8 cellular contexts compared by ENCODE assay signal in the genomic region with DNA sequence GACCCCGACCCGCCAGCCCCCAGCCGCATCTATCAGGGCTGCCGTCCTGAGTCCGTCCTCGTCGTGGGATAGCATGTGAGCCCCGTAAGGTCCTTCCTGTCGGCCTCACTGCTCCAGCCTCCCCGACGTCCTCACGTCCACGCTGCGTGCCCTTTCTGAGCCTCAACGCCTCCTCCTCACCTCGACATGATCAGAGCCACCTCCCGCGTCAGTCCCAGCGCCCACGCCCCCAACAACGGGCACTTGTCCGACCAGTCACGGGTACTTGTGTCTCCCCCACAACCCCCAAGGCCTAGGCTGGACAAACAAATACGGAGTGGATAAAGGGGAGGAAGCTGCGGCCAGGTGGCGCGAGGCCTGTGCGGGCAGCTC. TPM values are rescaled to one million over a fixed set of nuclear protein-coding genes. Genes with fewer than 3 reads are reported as not detected.
DNase-seq lines count a peak whose midpoint lies in the region; ATAC-seq and TF ChIP-seq lines count a peak whose summit lies in the region.

No MANE protein-coding gene starts in this region.

- no peaks in the 10 kb centered on the region for H3K36me3 ChIP-seq in mammary epithelial cell (ENCODE audit: insufficient read depth, low read length)
- H3K36me3 ChIP-seq in liver (ENCODE audit: control insufficient read depth in 4 of 4, insufficient read depth in 3 of 4, low read depth in 1 of 4, low read length in 3 of 4), result no peaks in the 10 kb centered on the region

- H3K79me2 ChIP-seq in mammary epithelial cell (ENCODE audit: insufficient read depth, low read length), result no peaks in the 10 kb centered on the region

- TF ChIP-seq POLR2A in GM18526 (IDR thresholded peaks at IDR 0.05; ENCODE audit: extremely low read depth, insufficient read length), result peak; percentile 12

- peak overlapping the region; percentile 97 for H3K27ac Mint-ChIP-seq in stimulated activated effector memory CD8-positive, alpha-beta T cell treated with anti-CD3 and anti-CD28 coated beads, Interleukin-12 subunit alpha, Interleukin-12 subunit beta, amount 100 ng/mL, for 72 hours

- H3K4me3 ChIP-seq in mammary epithelial cell (replicated peaks in 1 of 3; ENCODE audit: insufficient read depth in 1 of 3, low read depth in 2 of 3, low read length in 3 of 3) (peak overlapping the region; percentile 61 to 83 (median 64)), liver (ENCODE audit: low read depth in 1 of 3, low read length in 3 of 3) (peak overlapping the region; percentile 56 to 79 (median 78))

- peak overlapping the region; percentile 95 for H3K4me2 ChIP-seq in mammary epithelial cell (ENCODE audit: insufficient read depth, low read depth, low read length)

- in situ Hi-C loops in mammary epithelial cell (cut with MboI; ENCODE audit: low sequenced_read_pairs in 2 of 2), result no loop called here

- H3K9me3 Mint-ChIP-seq in stimulated activated effector memory CD8-positive, alpha-beta T cell treated with anti-CD3 and anti-CD28 coated beads, Interleukin-12 subunit alpha, Interleukin-12 subunit beta, amount 100 ng/mL, for 72 hours, result no peaks in the 10 kb centered on the region

- H3K9ac ChIP-seq in mammary epithelial cell (ENCODE audit: insufficient read depth, low read length) (peak overlapping the region; percentile 76), liver (ENCODE audit: low read depth in 1 of 2, low read length in 2 of 2) (peak overlapping the region; percentile 66 to 86)

- H3K4me1 Mint-ChIP-seq in stimulated activated effector memory CD8-positive, alpha-beta T cell treated with anti-CD3 and anti-CD28 coated beads, Interleukin-12 subunit alpha, Interleukin-12 subunit beta, amount 100 ng/mL, for 72 hours, result peaks cover 13% of the 10 kb centered on the region

- H3K27ac ChIP-seq in mammary epithelial cell (ENCODE audit: insufficient read depth, low read depth, low read length), result peak overlapping the region; percentile 84
- H3K27ac ChIP-seq in liver (ENCODE audit: low read depth in 1 of 2, low read length in 2 of 2), result peak overlapping the region; percentile 88 to 91

- H3K27me3 ChIP-seq in mammary epithelial cell (ENCODE audit: insufficient read depth, low read length), result no peaks in the 10 kb centered on the region
- H3K27me3 ChIP-seq in liver (ENCODE audit: control insufficient read depth in 4 of 4, insufficient read depth in 4 of 4, low read length in 3 of 4), result no peaks in the 10 kb centered on the region

- H4K20me1 ChIP-seq in mammary epithelial cell (ENCODE audit: insufficient read depth, low read length), result no peaks in the 10 kb centered on the region

- peak overlapping the region; percentile 93 for H3K4me3 Mint-ChIP-seq in stimulated activated effector memory CD8-positive, alpha-beta T cell treated with anti-CD3 and anti-CD28 coated beads, Interleukin-12 subunit alpha, Interleukin-12 subunit beta, amount 100 ng/mL, for 72 hours

- CTCF ChIA-PET in mammary epithelial cell (lab: Charles Lee; ENCODE audit: low non-redundant PET), result no interaction called here

- BruUV-seq in mammary epithelial cell (replicated peaks; lab: Mats Ljungman, UMichigan), result no TSS peak

- dilution Hi-C loops in mammary epithelial cell (cut with HindIII; ENCODE audit: low sequenced_read_pairs), result no loop called here

- peak overlapping the region; percentile 94 for H2AFZ ChIP-seq in mammary epithelial cell (ENCODE audit: low read depth, low read length)

- 2% methylated on average over 12 of the region's 28 CpGs for WGBS in mammary epithelial cell (ENCODE audit: low coverage, missing lambda C conversion rate)
- WGBS in liver, result 7% methylated on average over 28 of the region's 28 CpGs

- ATAC-seq in HG03571 (IDR thresholded peaks at IDR 0.05; ENCODE audit: unreplicated experiment) (peak; percentile 8), SK-N-SH treated with all-trans-retinoic acid at 6 μM for 48 hours (peak; percentile 45)
- peak; percentile 27 for ATAC-seq in stimulated activated effector memory CD8-positive, alpha-beta T cell treated with anti-CD3 and anti-CD28 coated beads, Interleukin-12 subunit alpha, Interleukin-12 subunit beta, amount 100 ng/mL, for 72 hours

- intact Hi-C loops in mammary epithelial cell (cut with micrococcal nuclease), result loop anchor here (1.0 to 2.0 kb wide), 3 partner anchors 19 to 35 kb away; partner anchors contain the start of genes RPS5, ZNF837 and ZSCAN22

- peaks cover 8% of the 10 kb centered on the region for H3K4me1 ChIP-seq in mammary epithelial cell (ENCODE audit: insufficient read depth, low read length)
- peaks cover 3 to 14% (median 7%) of the 10 kb centered on the region in 4 donors for H3K4me1 ChIP-seq in liver (ENCODE audit: control insufficient read depth in 4 of 4, insufficient read depth in 4 of 4, low read length in 3 of 4)

- no peak for TF ChIP-seq RAD21 in liver (IDR thresholded peaks at IDR 0.05)

- TF ChIP-seq CTCF in mammary epithelial cell (conservative IDR thresholded peaks at IDR 0.05 in 1 of 2, IDR thresholded peaks at IDR 0.05 in 1 of 2; ENCODE audit: extremely low read depth in 1 of 2, insufficient read depth in 1 of 2, low read depth in 1 of 2, low read length in 2 of 2) (peak in 1 of 2 donors; percentile 12), liver (IDR thresholded peaks at IDR 0.05; ENCODE audit: low read depth, low read length, missing input control) (no peak)

- DNase-seq in AG08395 (ENCODE audit: low spot score) (peak; percentile 39), mammary epithelial cell (no peak), superior temporal gyrus (ENCODE audit: extremely low spot score) (no peak)
- peak in 1 of 2 donors; percentile 40 for DNase-seq in stimulated activated effector memory CD8-positive, alpha-beta T cell treated with anti-CD3 and anti-CD28 coated beads, Interleukin-12 subunit alpha, Interleukin-12 subunit beta, amount 100 ng/mL, for 72 hours (ENCODE audit: low spot score in 2 of 2)

- H3K9me3 ChIP-seq in mammary epithelial cell (replicated peaks; ENCODE audit: insufficient read depth, low read length) (peaks cover 4% of the 10 kb centered on the region), liver (ENCODE audit: control insufficient read depth in 4 of 4, low read length in 3 of 4) (no peaks in the 10 kb centered on the region)

- peaks cover 13% of the 10 kb centered on the region for H3K36me3 Mint-ChIP-seq in stimulated activated effector memory CD8-positive, alpha-beta T cell treated with anti-CD3 and anti-CD28 coated beads, Interleukin-12 subunit alpha, Interleukin-12 subunit beta, amount 100 ng/mL, for 72 hours

TF ChIP-seq in SK-N-SH treated with all-trans-retinoic acid at 6 μM for 48 hours, 23 proteins besides CTCF, POLR2A, EP300 and RAD21:
- 0 out of 2 replicates have a peak, but pooled peaks have one; percentile 47 for TF ChIP-seq CREB5 (CRISPR knock-in tag; IDR thresholded peaks at IDR 0.05; ENCODE audit: low read depth)
- no peak for TF ChIP-seq SNAI2 (CRISPR knock-in tag; IDR thresholded peaks at IDR 0.05)

TF ChIP-seq in liver, 16 proteins besides CTCF, POLR2A, EP300 and RAD21 (continues in another document):
- TF ChIP-seq RXRA (IDR thresholded peaks at IDR 0.05) (no peak), HNF4A (conservative IDR thresholded peaks at IDR 0.05) (no peak), NR2F2 (IDR thresholded peaks at IDR 0.05) (no peak), MAX (IDR thresholded peaks at IDR 0.05) (no peak), HNF4G (IDR thresholded peaks at IDR 0.05) (no peak), EGR1 (IDR thresholded peaks at IDR 0.05; ENCODE audit: low read depth in 2 of 2) (no peak)
- TF ChIP-seq, protein P1, sequence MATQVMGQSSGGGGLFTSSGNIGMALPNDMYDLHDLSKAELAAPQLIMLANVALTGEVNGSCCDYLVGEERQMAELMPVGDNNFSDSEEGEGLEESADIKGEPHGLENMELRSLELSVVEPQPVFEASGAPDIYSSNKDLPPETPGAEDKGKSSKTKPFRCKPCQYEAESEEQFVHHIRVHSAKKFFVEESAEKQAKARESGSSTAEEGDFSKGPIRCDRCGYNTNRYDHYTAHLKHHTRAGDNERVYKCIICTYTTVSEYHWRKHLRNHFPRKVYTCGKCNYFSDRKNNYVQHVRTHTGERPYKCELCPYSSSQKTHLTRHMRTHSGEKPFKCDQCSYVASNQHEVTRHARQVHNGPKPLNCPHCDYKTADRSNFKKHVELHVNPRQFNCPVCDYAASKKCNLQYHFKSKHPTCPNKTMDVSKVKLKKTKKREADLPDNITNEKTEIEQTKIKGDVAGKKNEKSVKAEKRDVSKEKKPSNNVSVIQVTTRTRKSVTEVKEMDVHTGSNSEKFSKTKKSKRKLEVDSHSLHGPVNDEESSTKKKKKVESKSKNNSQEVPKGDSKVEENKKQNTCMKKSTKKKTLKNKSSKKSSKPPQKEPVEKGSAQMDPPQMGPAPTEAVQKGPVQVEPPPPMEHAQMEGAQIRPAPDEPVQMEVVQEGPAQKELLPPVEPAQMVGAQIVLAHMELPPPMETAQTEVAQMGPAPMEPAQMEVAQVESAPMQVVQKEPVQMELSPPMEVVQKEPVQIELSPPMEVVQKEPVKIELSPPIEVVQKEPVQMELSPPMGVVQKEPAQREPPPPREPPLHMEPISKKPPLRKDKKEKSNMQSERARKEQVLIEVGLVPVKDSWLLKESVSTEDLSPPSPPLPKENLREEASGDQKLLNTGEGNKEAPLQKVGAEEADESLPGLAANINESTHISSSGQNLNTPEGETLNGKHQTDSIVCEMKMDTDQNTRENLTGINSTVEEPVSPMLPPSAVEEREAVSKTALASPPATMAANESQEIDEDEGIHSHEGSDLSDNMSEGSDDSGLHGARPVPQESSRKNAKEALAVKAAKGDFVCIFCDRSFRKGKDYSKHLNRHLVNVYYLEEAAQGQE (IDR thresholded peaks at IDR 0.05), result no peak

RNA-seq across cellular contexts. Expression of gene ZNF497, which starts 0.7 kb away (rescaled TPM):
- 1 to 10 TPM in 1 of 2 donors, under 1 TPM in 1; 0.83 to 1.1 TPM for total RNA-seq in mammary epithelial cell
- polyA plus RNA-seq in mammary epithelial cell, result 0.35 TPM
- not detected for polyA minus RNA-seq in mammary epithelial cell
- total RNA-seq in liver, result 1 to 10 TPM; 1.1 to 4.4 TPM
- 1 to 10 TPM in 1 of 2 donors, under 1 TPM in 1; 0.60 to 1.4 TPM for polyA plus RNA-seq in liver

RNA-seq across cellular contexts. Expression of gene A1BG, which starts 8.6 kb away (rescaled TPM):
- total RNA-seq in mammary epithelial cell (1 to 10 TPM; 2.0 to 9.6 TPM), liver (100 to 1,000 TPM; 521 to 838 TPM)
- polyA plus RNA-seq in mammary epithelial cell (7.5 TPM), liver (1,000 to 10,000 TPM; 1,221 to 2,157 TPM)
- not detected for polyA minus RNA-seq in mammary epithelial cell

RNA-seq across cellular contexts. Expression of gene ZNF837, which starts 18.9 kb away (rescaled TPM):
- total RNA-seq in mammary epithelial cell (1 to 10 TPM; 2.6 to 4.2 TPM), liver (1 to 10 TPM; 2.1 to 3.6 TPM)
- polyA plus RNA-seq in mammary epithelial cell (0.66 TPM), liver (1 to 10 TPM in 1 of 2 donors, under 1 TPM in 1; 0.54 to 2.6 TPM)
- not detected for polyA minus RNA-seq in mammary epithelial cell

RNA-seq across cellular contexts. Expression of gene RPS5, which starts 25.2 kb away (rescaled TPM):
- total RNA-seq in mammary epithelial cell (1,000 to 10,000 TPM in 1 of 2 donors, 100 to 1,000 TPM in 1; 916 to 1,060 TPM), liver (1,000 to 10,000 TPM in 1 of 2 donors, 100 to 1,000 TPM in 1; 657 to 1,403 TPM)
- polyA plus RNA-seq in mammary epithelial cell (2,328 TPM), liver (100 to 1,000 TPM; 229 to 600 TPM)
- 1,005 TPM for polyA minus RNA-seq in mammary epithelial cell

RNA-seq across cellular contexts. Expression of gene RNF225, which starts 33.6 kb away (rescaled TPM):
- total RNA-seq in mammary epithelial cell, result under 1 TPM; 0.42 to 0.50 TPM
- polyA plus RNA-seq in mammary epithelial cell, result not detected
- not detected for polyA minus RNA-seq in mammary epithelial cell
- total RNA-seq in liver, result not detected
- not detected for polyA plus RNA-seq in liver

Comparison
In these comparisons a context has a peak if more than half of its experiments do, and no peak if none do; other contexts are left out.
1. RNA of gene A1BG, which starts 8.6 kb away (total RNA-seq): 521 to 838 TPM in liver; 2.0 to 9.6 TPM in mammary epithelial cell; every median in the first group is over 10 times any median in the second.
2. Peak in every context shown above with its lines, with median percentiles within 50 percentile points of each other: ATAC-seq.